ENCODE assay signal across 27 cellular contexts in genomic region chr1:113279776-113280391, GRCh38.
"Had no signal": no experiment of that assay in that cellular context is flagged by ENCODE, and none has a peak within 500 bp of the region (broad histone marks: within the 10 kb centered on the region; RNA-seq: fewer than 3 reads in every experiment).

No MANE protein-coding gene starts in this region.

- H3K27ac ChIP-seq: cardiac muscle cell, SK-N-MC, VCaP had no signal

- ATAC-seq: activated naive CD4-positive, alpha-beta T cell treated with anti-CD3 and anti-CD28 coated beads, Interleukin-2, amount 50 U/mL, for 72 hours; activated naive CD8-positive, alpha-beta T cell treated with anti-CD3 and anti-CD28 coated beads, Interleukin-2, amount 50 U/mL, for 24 hours had no signal

- H3K27ac Mint-ChIP-seq: activated CD4-positive, alpha-beta memory T cell treated with anti-CD3 and anti-CD28 coated beads, Interleukin-2, amount 10 ng/mL, durations not matched to agents 7 days and 5 days; activated naive CD4-positive, alpha-beta T cell treated with anti-CD3 and anti-CD28 coated beads, Interleukin-2, amount 50 U/mL, for 72 hours; activated naive CD8-positive, alpha-beta T cell treated with anti-CD3 and anti-CD28 coated beads, Interleukin-2, amount 50 U/mL, for 24 hours; brain had no signal

- H3K4me3 Mint-ChIP-seq: activated CD4-positive, alpha-beta memory T cell treated with anti-CD3 and anti-CD28 coated beads, Interleukin-2, amount 10 ng/mL, durations not matched to agents 7 days and 5 days; activated naive CD8-positive, alpha-beta T cell treated with anti-CD3 and anti-CD28 coated beads, Interleukin-2, amount 50 U/mL, for 24 hours; brain had no signal

- H3K9me3 Mint-ChIP-seq: activated CD4-positive, alpha-beta memory T cell treated with anti-CD3 and anti-CD28 coated beads, Interleukin-2, amount 10 ng/mL, durations not matched to agents 7 days and 5 days; activated naive CD4-positive, alpha-beta T cell treated with anti-CD3 and anti-CD28 coated beads, Interleukin-2, amount 50 U/mL, for 72 hours; activated naive CD8-positive, alpha-beta T cell treated with anti-CD3 and anti-CD28 coated beads, Interleukin-2, amount 50 U/mL, for 24 hours; brain had no signal

- DNase-seq: activated CD4-positive, alpha-beta memory T cell treated with anti-CD3 and anti-CD28 coated beads, Interleukin-2, amount 10 ng/mL, durations not matched to agents 7 days and 5 days; activated CD4-positive, alpha-beta T cell treated with anti-CD3 and anti-CD28 coated beads, Interleukin-2, amount 50 U/mL, for 1 hour; activated CD4-positive, CD25-positive, alpha-beta regulatory T cell; activated CD8-positive, alpha-beta memory T cell treated with anti-CD3 and anti-CD28 coated beads, Interleukin-2, amount 50 U/mL, for 48 hours; activated effector memory CD4-positive, alpha-beta T cell treated with anti-CD3 and anti-CD28 coated beads, Interleukin-2, amount 50 U/mL, for 16 hours; activated naive CD4-positive, alpha-beta T cell treated with Interleukin-2 at 50 U/mL for 16 hours; activated naive CD8-positive, alpha-beta T cell treated with anti-CD3 and anti-CD28 coated beads, Interleukin-2, amount 50 U/mL, for 24 hours; activated T-cell treated with anti-CD3 and anti-CD28 coated beads, Interleukin-2, amount 50 U/mL, for 1 hour; amniotic stem cell; Karpas-422; MM.1S; NCI-H1105; NCI-H1436 treated with DMSO at 0.1 percent for 48 hours; NCI-H187; NCI-H2081 treated with DMSO at 0.1 percent for 48 hours; NCI-H2171 treated with DMSO at 0.1 percent for 48 hours; NCI-H226; NCI-H526; NCI-H82; SIG-M5; T-helper 1 cell had no signal

- H3K27me3 ChIP-seq: cardiac muscle cell had no signal

- H3K36me3 ChIP-seq: cardiac muscle cell had no signal

- H3K4me1 Mint-ChIP-seq: activated naive CD8-positive, alpha-beta T cell treated with anti-CD3 and anti-CD28 coated beads, Interleukin-2, amount 50 U/mL, for 24 hours had no signal

- FAIRE-seq: astrocyte had no signal

- H3K4me3 ChIP-seq: cardiac muscle cell, SK-N-MC had no signal

- H3K36me3 Mint-ChIP-seq: activated naive CD4-positive, alpha-beta T cell treated with anti-CD3 and anti-CD28 coated beads, Interleukin-2, amount 50 U/mL, for 72 hours; brain had no signal
